In the genomic region with DNA sequence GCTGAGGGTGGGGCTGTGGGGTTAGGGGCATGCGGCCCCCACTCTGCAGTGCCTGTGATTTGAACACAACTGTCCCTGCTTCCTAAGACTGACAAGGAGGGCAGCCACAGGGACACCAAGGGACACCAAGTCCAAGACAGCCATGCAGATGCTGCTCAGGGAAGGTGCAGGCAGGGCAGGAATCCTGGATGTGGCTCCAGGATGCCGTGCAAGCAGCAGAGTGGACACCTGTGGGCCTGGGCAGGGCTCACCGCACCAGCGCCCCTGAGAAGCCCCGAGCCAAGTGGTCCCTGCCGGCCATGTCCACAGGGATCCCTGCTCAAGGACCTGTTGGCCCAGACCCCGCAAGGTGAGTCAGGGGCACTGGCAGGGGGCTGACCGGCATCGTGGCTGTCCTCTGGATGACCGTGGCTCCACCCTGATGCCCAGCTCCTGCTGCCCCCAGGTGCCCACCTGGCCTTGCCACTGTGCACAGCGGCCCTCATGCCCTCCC, we compare ENCODE assay signal across 1 cellular context.
TF ChIP-seq lines count a peak whose summit lies in the region.

No MANE protein-coding gene starts in this region.

TF ChIP-seq in H1, 55 proteins besides CTCF, POLR2A, EP300 and RAD21:
- TF ChIP-seq SRF (IDR thresholded peaks at IDR 0.05; ENCODE audit: low read depth, low read length), result no peak
- TF ChIP-seq, protein P1, sequence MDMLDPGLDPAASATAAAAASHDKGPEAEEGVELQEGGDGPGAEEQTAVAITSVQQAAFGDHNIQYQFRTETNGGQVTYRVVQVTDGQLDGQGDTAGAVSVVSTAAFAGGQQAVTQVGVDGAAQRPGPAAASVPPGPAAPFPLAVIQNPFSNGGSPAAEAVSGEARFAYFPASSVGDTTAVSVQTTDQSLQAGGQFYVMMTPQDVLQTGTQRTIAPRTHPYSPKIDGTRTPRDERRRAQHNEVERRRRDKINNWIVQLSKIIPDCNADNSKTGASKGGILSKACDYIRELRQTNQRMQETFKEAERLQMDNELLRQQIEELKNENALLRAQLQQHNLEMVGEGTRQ (IDR thresholded peaks at IDR 0.05; ENCODE audit: low read length), result no peak
- no peak for TF ChIP-seq SIRT6 (IDR thresholded peaks at IDR 0.05; ENCODE audit: low read length)
- no peak for TF ChIP-seq NRF1 (IDR thresholded peaks at IDR 0.05; ENCODE audit: low read depth, low read length)
- no peak for TF ChIP-seq TCF12 (IDR thresholded peaks at IDR 0.05; ENCODE audit: low read depth, low read length)
- no peak for TF ChIP-seq BCL11A (IDR thresholded peaks at IDR 0.05; ENCODE audit: low read depth in 2 of 2, low read length in 2 of 2)
- no peak for TF ChIP-seq RXRA (IDR thresholded peaks at IDR 0.05; ENCODE audit: insufficient read depth, low read depth, low read length)
- TF ChIP-seq SP4 (IDR thresholded peaks at IDR 0.05; ENCODE audit: low read length), result no peak
- no peak for TF ChIP-seq SUZ12 (IDR thresholded peaks at IDR 0.05; ENCODE audit: low read length)
- TF ChIP-seq GABPA (IDR thresholded peaks at IDR 0.05; ENCODE audit: borderline replicate concordance, insufficient read depth, low read length), result no peak
- TF ChIP-seq RFX5 (IDR thresholded peaks at IDR 0.05; ENCODE audit: borderline replicate concordance, low read depth, low read length), result no peak
- TF ChIP-seq MAFK (IDR thresholded peaks at IDR 0.05; ENCODE audit: low read depth, low read length), result no peak
- no peak for TF ChIP-seq TAF1 (IDR thresholded peaks at IDR 0.05; ENCODE audit: low read depth, low read length)
- TF ChIP-seq, protein P2, sequence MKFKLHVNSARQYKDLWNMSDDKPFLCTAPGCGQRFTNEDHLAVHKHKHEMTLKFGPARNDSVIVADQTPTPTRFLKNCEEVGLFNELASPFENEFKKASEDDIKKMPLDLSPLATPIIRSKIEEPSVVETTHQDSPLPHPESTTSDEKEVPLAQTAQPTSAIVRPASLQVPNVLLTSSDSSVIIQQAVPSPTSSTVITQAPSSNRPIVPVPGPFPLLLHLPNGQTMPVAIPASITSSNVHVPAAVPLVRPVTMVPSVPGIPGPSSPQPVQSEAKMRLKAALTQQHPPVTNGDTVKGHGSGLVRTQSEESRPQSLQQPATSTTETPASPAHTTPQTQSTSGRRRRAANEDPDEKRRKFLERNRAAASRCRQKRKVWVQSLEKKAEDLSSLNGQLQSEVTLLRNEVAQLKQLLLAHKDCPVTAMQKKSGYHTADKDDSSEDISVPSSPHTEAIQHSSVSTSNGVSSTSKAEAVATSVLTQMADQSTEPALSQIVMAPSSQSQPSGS (IDR thresholded peaks at IDR 0.05; ENCODE audit: low read length), result no peak
- TF ChIP-seq JUND (IDR thresholded peaks at IDR 0.05; ENCODE audit: low read length), result no peak
- no peak for TF ChIP-seq TBP (IDR thresholded peaks at IDR 0.05; ENCODE audit: low read depth, low read length)
- TF ChIP-seq ZNF274 (IDR thresholded peaks at IDR 0.05; ENCODE audit: borderline replicate concordance, extremely low read depth, low read length), result no peak
- TF ChIP-seq JUN (IDR thresholded peaks at IDR 0.05; ENCODE audit: low read depth, low read length), result no peak
